ENCODE assay signal across 1 cellular context in genomic region chr18:12376718-12377555, GRCh38.
TF ChIP-seq lines count a peak whose summit lies in the region.

AFG3L2 (minus strand) TSS chr18:12377227; CDS start chr18:12377082, 145 bp downstream.

TF ChIP-seq in GM12878, 131 proteins besides CTCF, POLR2A, EP300 and RAD21 (continued from another document):
- TF ChIP-seq ZNF687 (IDR thresholded peaks at IDR 0.05) (peak; percentile 97), HSF1 (IDR thresholded peaks at IDR 0.05; ENCODE audit: low read depth, low read length) (no peak), CEBPB (IDR thresholded peaks at IDR 0.05; ENCODE audit: borderline replicate concordance in 1 of 2, low read depth in 2 of 2, low read length in 2 of 2) (no peak), CREM (IDR thresholded peaks at IDR 0.05; ENCODE audit: low read depth) (peak; percentile 65; the same call in 1 of the 2 replicates), NBN (IDR thresholded peaks at IDR 0.05) (no peak), WRNIP1 (IDR thresholded peaks at IDR 0.05; ENCODE audit: borderline replicate concordance, low read depth, low read length) (no peak), IRF3 (IDR thresholded peaks at IDR 0.05) (0 out of 2 replicates have a peak, but pooled peaks have one; percentile 24), CHD4 (IDR thresholded peaks at IDR 0.05) (no peak), GABPA (IDR thresholded peaks at IDR 0.05; ENCODE audit: low read depth) (no peak), NR2F1 (conservative IDR thresholded peaks at IDR 0.05) (peak; percentile 98), BCLAF1 (IDR thresholded peaks at IDR 0.05) (no peak), CHD1 (IDR thresholded peaks at IDR 0.05; ENCODE audit: low read depth, low read length) (0 out of 2 replicates have a peak, but pooled peaks have one; percentile 68), MYB (IDR thresholded peaks at IDR 0.05; ENCODE audit: borderline replicate concordance, low read depth, low read length) (no peak), SRF (IDR thresholded peaks at IDR 0.05; ENCODE audit: low read depth in 2 of 2, low read length in 2 of 2) (no peak), SMC3 (IDR thresholded peaks at IDR 0.05; ENCODE audit: borderline replicate concordance, low read length) (no peak), SREBF2 (IDR thresholded peaks at IDR 0.05; ENCODE audit: low read length) (no peak), HDAC6 (IDR thresholded peaks at IDR 0.05; ENCODE audit: unreplicated experiment) (peak; percentile 47), FOXM1 (IDR thresholded peaks at IDR 0.05; ENCODE audit: low read depth, low read length) (no peak), ZBTB11 (CRISPR knock-in tag; IDR thresholded peaks at IDR 0.05) (0 out of 2 replicates have a peak, but pooled peaks have one; percentile 20), YY1 (IDR thresholded peaks at IDR 0.05; ENCODE audit: low read depth, low read length) (peak; percentile 92), SUZ12 (IDR thresholded peaks at IDR 0.05; ENCODE audit: unreplicated experiment) (no peak), NFXL1 (IDR thresholded peaks at IDR 0.05; ENCODE audit: borderline replicate concordance) (peak; percentile 62; the same call in 1 of the 2 replicates), MTA3 (IDR thresholded peaks at IDR 0.05; ENCODE audit: borderline replicate concordance, low read length) (no peak), POLR2AphosphoS5 (IDR thresholded peaks at IDR 0.05; ENCODE audit: low read length) (peak; percentile 81), RELB (IDR thresholded peaks at IDR 0.05; ENCODE audit: low read depth) (no peak), MTA2 (IDR thresholded peaks at IDR 0.05; ENCODE audit: low read depth) (no peak), HDGF (IDR thresholded peaks at IDR 0.05) (peak; percentile 100), ZBTB4 (CRISPR knock-in tag; IDR thresholded peaks at IDR 0.05) (no peak), RBBP5 (conservative IDR thresholded peaks at IDR 0.05) (no peak), ZBTB40 (IDR thresholded peaks at IDR 0.05; ENCODE audit: borderline replicate concordance) (no peak), ZBED1 (IDR thresholded peaks at IDR 0.05; ENCODE audit: borderline replicate concordance) (no peak), SIX5 (IDR thresholded peaks at IDR 0.05; ENCODE audit: low read depth, low read length, severe bottlenecking) (no peak), JUND (IDR thresholded peaks at IDR 0.05; ENCODE audit: low read depth, low read length) (no peak), FOXK2 (IDR thresholded peaks at IDR 0.05) (no peak), POU2F2 (IDR thresholded peaks at IDR 0.05; ENCODE audit: borderline replicate concordance, low read depth, low read length) (peak; percentile 69; the same call in 2 of the 3 replicates), SREBF1 (IDR thresholded peaks at IDR 0.05; ENCODE audit: low read length) (no peak), IRF4 (IDR thresholded peaks at IDR 0.05; ENCODE audit: low read depth, low read length) (no peak)
